In genomic region chr10:34808789-34809745, GRCh38 we compare ENCODE assay signal across 8 cellular contexts. TPM values are rescaled to one million over a fixed set of nuclear protein-coding genes. Genes with fewer than 3 reads are reported as not detected.
DNase-seq lines count a peak whose midpoint lies in the region; ATAC-seq and TF ChIP-seq lines count a peak whose summit lies in the region.

No MANE protein-coding gene starts in this region.

- H3K36me3 ChIP-seq in psoas muscle (ENCODE audit: insufficient read depth in 1 of 2, low read depth in 1 of 2), result no peaks in the 10 kb centered on the region
- H3K36me3 ChIP-seq in PC-3 (ENCODE audit: low read depth, low read length), result no peaks in the 10 kb centered on the region

- H4K20me1 ChIP-seq in PC-3 (ENCODE audit: low read length), result peaks cover 72% of the 10 kb centered on the region

- WGBS in psoas muscle, 3 donors, result 35 to 52% (median 39%) methylated on average over 19 of the region's 19 CpGs

- H3K4me1 ChIP-seq in foreskin keratinocyte, result peaks cover 34% of the 10 kb centered on the region
- peaks cover 50% of the 10 kb centered on the region for H3K4me1 ChIP-seq in psoas muscle
- H3K4me1 ChIP-seq in PC-3 (ENCODE audit: insufficient read depth, low read length), result peaks cover 32% of the 10 kb centered on the region

- no peak overlapping the region for H2AFZ ChIP-seq in PC-3 (ENCODE audit: low read length)

- CTCF ChIA-PET in PC-3 (lab: Charles Lee), result interaction anchor here (0.6 to 1.0 kb wide), 2 partner anchors 7 to 86 kb away, joined by 3 to 5 read pairs; no protein-coding TSS in a partner anchor

- DNase-seq in AG09309 (ENCODE audit: low read depth) (no peak), NCI-H2196 treated with DMSO at 0.1 percent for 48 hours (lab: John Stamatoyannopoulos, UW; ENCODE audit: unreplicated experiment) (peak; percentile 10), foreskin keratinocyte (peak in 1 of 2 donors; percentile 52), psoas muscle (peak in 1 of 2 donors; percentile 54), PC-3 (no peak), T-helper 1 cell (no peak)
- DNase-seq in NK-92 treated with Interleukin-12 subunit alpha and Interleukin-12 subunit beta, amount 100 ng/mL, for 24 hours (lab: John Stamatoyannopoulos, UW), result no peak

- H3K27me3 ChIP-seq in foreskin keratinocyte, result no peaks in the 10 kb centered on the region
- H3K27me3 ChIP-seq in psoas muscle (ENCODE audit: insufficient read depth in 3 of 3, low read length in 2 of 3), result no peaks in the 10 kb centered on the region
- H3K27me3 ChIP-seq in PC-3 (ENCODE audit: low read length), result no peaks in the 10 kb centered on the region

- BruUV-seq in PC-3 (replicated peaks; lab: Mats Ljungman, UMichigan), result no TSS peak

- peaks cover 95% of the 10 kb centered on the region for H3K79me2 ChIP-seq in PC-3 (ENCODE audit: low read length)

- no peak overlapping the region for H3K9ac ChIP-seq in PC-3 (ENCODE audit: low read length)

- H3K4me2 ChIP-seq in PC-3 (ENCODE audit: low read length), result no peak overlapping the region

- H3K4me3 ChIP-seq in AG09309 (ENCODE audit: control insufficient read depth, low read depth, low read length) (peak overlapping the region; percentile 41), psoas muscle (no peak overlapping the region), PC-3 (ENCODE audit: low read length) (no peak overlapping the region)

- intact Hi-C loops in psoas muscle (cut with DNase I) (no loop called here), PC-3 (cut with micrococcal nuclease) (no loop called here)

- TF ChIP-seq CTCF in AG09309 (IDR thresholded peaks at IDR 0.05; ENCODE audit: control insufficient read depth, insufficient read depth, low read depth, low read length, missing control alignments), result no peak
- no peak for TF ChIP-seq CTCF in foreskin keratinocyte (conservative IDR thresholded peaks at IDR 0.05)
- TF ChIP-seq CTCF in psoas muscle (IDR thresholded peaks at IDR 0.05), result no peak
- TF ChIP-seq CTCF in PC-3 (conservative IDR thresholded peaks at IDR 0.05; ENCODE audit: low read depth, low read length), result no peak

- no peaks in the 10 kb centered on the region for H3K9me2 ChIP-seq in PC-3 (replicated peaks; ENCODE audit: low read length)

- POLR2A ChIA-PET in PC-3 (lab: Charles Lee; ENCODE audit: unreplicated experiment), result no interaction called here

- H3K27ac ChIP-seq in foreskin keratinocyte, result no peak overlapping the region
- H3K27ac ChIP-seq in psoas muscle, result peak overlapping the region; percentile 40
- no peak overlapping the region for H3K27ac ChIP-seq in PC-3 (ENCODE audit: low read length)

- no peaks in the 10 kb centered on the region for H3F3A ChIP-seq in PC-3 (ENCODE audit: low read length, unreplicated experiment)

- ATAC-seq in GM19463 (IDR thresholded peaks at IDR 0.05; ENCODE audit: unreplicated experiment) (peak; percentile 68), foreskin keratinocyte (peak; percentile 32), psoas muscle (peak in 2 of 4 donors; percentile 28 to 32), PC-3 (no peak)

- H3K9me3 ChIP-seq in psoas muscle (no peaks in the 10 kb centered on the region), PC-3 (ENCODE audit: low read length) (no peaks in the 10 kb centered on the region)

RNA-seq across cellular contexts. Expression of gene PARD3, which starts 6.0 kb away (rescaled TPM):
- 65.4 and 69.5 TPM in 2 replicates for total RNA-seq in foreskin keratinocyte
- 25.6 and 29.2 TPM in 2 replicates for polyA plus RNA-seq in foreskin keratinocyte
- total RNA-seq in psoas muscle, result 10 to 100 TPM; 52.7 to 84.4 (median 63.3) TPM
- polyA plus RNA-seq in psoas muscle, result 10 to 100 TPM; 20.2 to 53.4 (median 29.0) TPM
- total RNA-seq in PC-3 (2014; rRNA removed), result 149 and 154 TPM in 2 replicates
